8 cellular contexts compared by ENCODE assay signal in genomic region chr12:98745578-98746391, GRCh38.
DNase-seq lines count a peak whose midpoint lies in the region; ATAC-seq and TF ChIP-seq lines count a peak whose summit lies in the region.

No MANE protein-coding gene starts in this region.

- peak; percentile 24 for DNase-seq in amniotic epithelial cell (ENCODE audit: low read depth)
- DNase-seq in iris pigment epithelial cell (ENCODE audit: low read depth): peak; percentile 19
- peak in 2 of 3 donors; percentile 23 to 27 for DNase-seq in stimulated activated CD4-positive, alpha-beta T cell treated with anti-CD3 and anti-CD28 coated beads, TNF-alpha, amount 100 ng/mL, for 48 hours (ENCODE audit: low read depth in 3 of 3)
- no peak for DNase-seq in HT-29 (ENCODE audit: low spot score)
- DNase-seq in midbrain (lab: John Stamatoyannopoulos, UW): no peak

- ATAC-seq in GM18505 (IDR thresholded peaks at IDR 0.05; ENCODE audit: unreplicated experiment): peak; percentile 37
- peak; percentile 51 for ATAC-seq in HG03378 (IDR thresholded peaks at IDR 0.05; ENCODE audit: unreplicated experiment)
- no peak for ATAC-seq in GM19455 (IDR thresholded peaks at IDR 0.05; ENCODE audit: unreplicated experiment)

- no peak for TF ChIP-seq POLR2A in GM18505 (IDR thresholded peaks at IDR 0.05; ENCODE audit: borderline replicate concordance, extremely low read depth, insufficient read depth, insufficient read length)

Comparison
In these comparisons a context has a peak if more than half of its experiments do, and no peak if none do; other contexts are left out.
1. DNase-seq: peak in amniotic epithelial cell (single experiment), iris pigment epithelial cell (single experiment) and stimulated activated CD4-positive, alpha-beta T cell treated with anti-CD3 and anti-CD28 coated beads, TNF-alpha, amount 100 ng/mL, for 48 hours (2 of 3); none in HT-29 (single experiment) and midbrain (single experiment).